ENCODE assay signal across 8 cellular contexts in the genomic region with DNA sequence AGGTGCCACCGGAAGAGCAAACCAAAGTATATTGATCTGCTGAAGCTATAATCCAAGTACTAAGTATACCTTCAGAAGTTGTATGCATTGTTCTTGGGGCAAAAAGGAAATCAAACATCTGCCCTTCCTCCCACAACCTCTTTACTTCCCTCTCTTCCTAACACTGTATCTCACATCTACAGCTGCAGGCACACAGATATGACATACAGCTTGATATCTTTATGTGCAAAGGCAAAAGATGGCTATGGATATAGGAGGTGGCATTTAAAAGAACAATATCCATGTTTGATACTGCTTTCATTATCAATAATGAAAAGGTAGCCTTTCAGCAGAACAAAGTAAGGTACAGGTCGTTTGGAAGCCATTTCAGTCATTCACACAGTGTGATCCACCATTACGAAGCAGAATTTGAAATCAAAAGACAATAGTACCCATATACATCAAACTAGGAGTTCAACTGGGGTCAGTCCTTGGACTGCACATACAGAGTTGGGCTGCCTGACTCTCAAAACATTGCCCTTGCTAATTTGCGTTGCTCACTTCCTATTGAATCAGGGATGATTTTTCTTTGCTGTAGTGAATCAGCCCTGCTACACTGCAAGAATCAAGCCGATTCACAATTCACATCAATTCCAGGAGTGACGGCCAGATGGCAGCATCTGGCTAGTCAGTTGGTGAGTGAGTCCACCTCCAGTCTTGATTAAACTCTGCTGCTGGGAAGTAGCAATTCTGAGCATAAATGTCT. TPM values are rescaled to one million over a fixed set of nuclear protein-coding genes. Genes with fewer than 3 reads are reported as not detected.
DNase-seq lines count a peak whose midpoint lies in the region; ATAC-seq lines count a peak whose summit lies in the region.

No MANE protein-coding gene starts in this region.

- H2AFZ ChIP-seq in mesenchymal stem cell (ENCODE audit: low read depth, low read length), result no peak overlapping the region

- no peaks in the 10 kb centered on the region for H3K27me3 ChIP-seq in mesenchymal stem cell (ENCODE audit: control insufficient read depth in 1 of 2, insufficient read depth in 1 of 2, low read length in 2 of 2)

- H2BK15ac ChIP-seq in mesenchymal stem cell (ENCODE audit: low read depth, poor library complexity, severe bottlenecking), result no peak overlapping the region

- no peak overlapping the region for H3K18ac ChIP-seq in mesenchymal stem cell (ENCODE audit: low read depth in 1 of 2, low read length in 2 of 2)

- WGBS in mesenchymal stem cell, result 32% methylated on average over 4 of the region's 6 CpGs

- DNase-seq in AG20443 (ENCODE audit: low spot score) (peak; percentile 72), NCI-H460 (ENCODE audit: extremely low read depth, low read depth) (peak; percentile 83), ecto neural progenitor cell (ENCODE audit: low spot score) (peak; percentile 62), mesenchymal stem cell (peak; percentile 62)
- peak; percentile 60 for DNase-seq in activated CD4-positive, alpha-beta T cell treated with anti-CD3 and anti-CD28 coated beads, Interleukin-2, amount 50 U/mL, for 1 hour
- DNase-seq in stimulated activated CD8-positive, alpha-beta memory T cell treated with anti-CD3 and anti-CD28 coated beads, Interleukin-7, amount 100 ng/mL, for 1 hour (ENCODE audit: low read depth in 2 of 2), result peak; percentile 27 to 35

- peaks cover 0 to 16% of the 10 kb centered on the region in 2 experiments for H3K36me3 ChIP-seq in mesenchymal stem cell (ENCODE audit: control insufficient read depth in 1 of 2, insufficient read depth in 2 of 2, low read depth in 1 of 2, low read length in 2 of 2)

- H2AK5ac ChIP-seq in mesenchymal stem cell (ENCODE audit: low read length, severe bottlenecking), result no peak overlapping the region

- no peak overlapping the region for H2BK120ac ChIP-seq in mesenchymal stem cell (ENCODE audit: low read depth, low read length)

- H3K23ac ChIP-seq in mesenchymal stem cell (ENCODE audit: low read length in 2 of 2), result peak overlapping the region in 1 of 2 experiments; percentile 56

- no peaks in the 10 kb centered on the region for H3K4me1 ChIP-seq in mesenchymal stem cell (ENCODE audit: control insufficient read depth, insufficient read depth, low read depth, low read length)

- no peak overlapping the region for H3K14ac ChIP-seq in mesenchymal stem cell (ENCODE audit: low read length in 2 of 2)

- H3K79me1 ChIP-seq in mesenchymal stem cell (replicated peaks; ENCODE audit: low read length, poor library complexity, severe bottlenecking), result no peaks in the 10 kb centered on the region

- no peak overlapping the region for H3K4me3 ChIP-seq in mesenchymal stem cell (ENCODE audit: insufficient read depth in 1 of 2, low read depth in 1 of 2, low read length in 2 of 2)

- H4K91ac ChIP-seq in mesenchymal stem cell (ENCODE audit: low read length), result no peak overlapping the region

- H3K27ac ChIP-seq in mesenchymal stem cell (ENCODE audit: low read length, poor library complexity, severe bottlenecking), result no peak overlapping the region

- H4K8ac ChIP-seq in mesenchymal stem cell (ENCODE audit: low read length), result peak overlapping the region; percentile 38

- H3K9ac ChIP-seq in mesenchymal stem cell (ENCODE audit: low read length), result peak overlapping the region; percentile 37

- peak; percentile 60 for ATAC-seq in GM19035 (IDR thresholded peaks at IDR 0.05; ENCODE audit: unreplicated experiment)
- ATAC-seq in HG02938 (IDR thresholded peaks at IDR 0.05; ENCODE audit: unreplicated experiment), result no peak

- H3K4me2 ChIP-seq in mesenchymal stem cell (ENCODE audit: low read length, poor library complexity, severe bottlenecking), result no peak overlapping the region

- H2BK5ac ChIP-seq in mesenchymal stem cell (ENCODE audit: low read depth, low read length, poor library complexity, severe bottlenecking), result no peak overlapping the region

- H3K9me3 ChIP-seq in mesenchymal stem cell (ENCODE audit: control insufficient read depth, low read length), result no peaks in the 10 kb centered on the region

- no peak overlapping the region for H3K4ac ChIP-seq in mesenchymal stem cell (ENCODE audit: low read depth in 1 of 2, low read length in 2 of 2)

- no peak overlapping the region for H2BK12ac ChIP-seq in mesenchymal stem cell (ENCODE audit: low read length in 2 of 2)

RNA-seq across cellular contexts. Expression of a gene that starts 8.9 kb away (rescaled TPM):
- total RNA-seq in NCI-H460 (2014; rRNA removed; shearing (Covaris generic)), result 12.5 and 14.7 TPM in 2 replicates
- 5.8 and 8.5 TPM in 2 replicates for polyA plus RNA-seq in NCI-H460 (2014; cell fraction: nucleus; rRNA removed)
- polyA plus RNA-seq in mesenchymal stem cell (2013, experiment 1 of 2), result 5.0 TPM
- polyA plus RNA-seq in mesenchymal stem cell (2013, experiment 2 of 2), result 5.8 TPM

RNA-seq across cellular contexts. Expression of a gene that starts 13.1 kb away (rescaled TPM):
- 22.9 and 36.7 TPM in 2 replicates for total RNA-seq in NCI-H460 (2014; rRNA removed; shearing (Covaris generic))
- polyA plus RNA-seq in NCI-H460 (2014; cell fraction: nucleus; rRNA removed), result 12.5 and 27.7 TPM in 2 replicates
- 13.8 TPM for polyA plus RNA-seq in mesenchymal stem cell (2013, experiment 1 of 2)
- 15.4 TPM for polyA plus RNA-seq in mesenchymal stem cell (2013, experiment 2 of 2)

RNA-seq across cellular contexts. Expression of a gene that starts 48.2 kb away (rescaled TPM):
- total RNA-seq in NCI-H460 (2014; rRNA removed; shearing (Covaris generic)), result not detected in 2 replicates
- not detected in 2 replicates for polyA plus RNA-seq in NCI-H460 (2014; cell fraction: nucleus; rRNA removed)
- not detected for polyA plus RNA-seq in mesenchymal stem cell (2013, experiment 1 of 2)
- not detected for polyA plus RNA-seq in mesenchymal stem cell (2013, experiment 2 of 2)

RNA-seq across cellular contexts. Expression of a gene that starts 56.0 kb away (rescaled TPM):
- not detected in 2 replicates for total RNA-seq in NCI-H460 (2014; rRNA removed; shearing (Covaris generic))
- polyA plus RNA-seq in NCI-H460 (2014; cell fraction: nucleus; rRNA removed), result not detected in 2 replicates
- polyA plus RNA-seq in mesenchymal stem cell (2013, experiment 1 of 2), result not detected
- not detected for polyA plus RNA-seq in mesenchymal stem cell (2013, experiment 2 of 2)

Comparison
In these comparisons a context has a peak if more than half of its experiments do, and no peak if none do; other contexts are left out.
1. DNase-seq: peak in every context shown above with its lines; median percentile 83 in NCI-H460; 72 in AG20443; 62 in ecto neural progenitor cell; 62 in mesenchymal stem cell; 60 in activated CD4-positive, alpha-beta T cell treated with anti-CD3 and anti-CD28 coated beads, Interleukin-2, amount 50 U/mL, for 1 hour; 31 in stimulated activated CD8-positive, alpha-beta memory T cell treated with anti-CD3 and anti-CD28 coated beads, Interleukin-7, amount 100 ng/mL, for 1 hour.